18 cellular contexts compared by ENCODE assay signal in the genomic region with DNA sequence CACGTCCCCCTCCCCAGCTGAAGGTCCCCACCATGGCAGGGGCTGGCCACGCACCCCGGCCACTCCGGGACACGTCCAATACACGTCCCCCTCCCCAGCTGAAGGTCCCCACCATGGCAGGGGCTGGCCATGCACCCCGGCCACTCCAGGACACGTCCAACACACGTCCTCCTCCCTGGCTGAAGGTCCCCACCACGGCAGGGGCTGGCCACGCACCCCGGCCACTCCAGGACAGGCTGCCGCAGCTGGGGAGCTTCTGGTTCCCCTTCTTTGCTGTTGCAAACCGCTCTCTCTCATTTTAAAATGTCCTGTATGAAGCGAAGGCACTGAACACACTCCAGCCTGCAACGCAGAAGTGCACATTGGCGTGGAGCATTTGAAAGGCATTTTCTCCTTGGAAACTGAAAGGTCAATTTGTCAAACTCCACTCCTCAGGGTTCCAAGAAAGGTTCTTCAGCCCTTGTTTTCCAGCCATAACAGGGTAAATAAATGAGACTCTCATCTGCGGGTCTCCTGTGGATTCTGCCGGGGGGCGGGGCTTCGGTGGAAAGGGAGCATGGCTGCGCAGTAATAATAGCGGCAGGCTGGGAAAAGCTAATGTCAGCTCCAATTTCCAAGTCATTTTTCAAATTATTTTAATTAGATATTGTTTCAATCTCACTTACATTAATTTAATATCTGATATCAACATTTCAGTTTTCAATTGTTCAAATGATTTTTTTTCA.
A peak's percentile ranks its signal among the peaks of the same experiment; 100 is the strongest.
DNase-seq lines count a peak whose midpoint lies in the region; TF ChIP-seq lines count a peak whose summit lies in the region.
"Had no signal": no experiment of that assay in that cellular context is flagged by ENCODE, and none has a peak within 500 bp of the region (broad histone marks: within the 10 kb centered on the region; RNA-seq: fewer than 3 reads in every experiment).

No MANE protein-coding gene starts in this region.

- H3K9ac ChIP-seq in endodermal cell (ENCODE audit: extremely low read depth, low read length, poor library complexity, severe bottlenecking): no peak overlapping the region
- H3K9ac ChIP-seq: BLaER1 had no signal

- H3K4me1 ChIP-seq in endodermal cell (ENCODE audit: control insufficient read depth, insufficient read depth, low read length) (no peaks in the 10 kb centered on the region), testis (no peaks in the 10 kb centered on the region)
- H3K4me1 ChIP-seq: BLaER1 had no signal

- H3K27ac ChIP-seq in endodermal cell (ENCODE audit: low read depth, low read length) (no peak overlapping the region), testis (no peak overlapping the region)
- H3K27ac ChIP-seq: BLaER1, HL-60 had no signal

- peaks cover 84% of the 10 kb centered on the region for H3K9me3 ChIP-seq in endodermal cell (ENCODE audit: control insufficient read depth, low read length)
- H3K9me3 ChIP-seq in testis: no peaks in the 10 kb centered on the region

- TF ChIP-seq CTCF in endodermal cell (conservative IDR thresholded peaks at IDR 0.05) (no peak), testis (IDR thresholded peaks at IDR 0.05) (no peak)

- no peaks in the 10 kb centered on the region for H3K36me3 Mint-ChIP-seq in endodermal cell (ENCODE audit: low read depth)
- H3K36me3 Mint-ChIP-seq: CD14-positive monocyte; CD4-positive, alpha-beta memory T cell had no signal

- no peak overlapping the region for H3K4me3 Mint-ChIP-seq in endodermal cell
- H3K4me3 Mint-ChIP-seq: CD14-positive monocyte; CD4-positive, alpha-beta memory T cell; GM23338 had no signal

- H3K4me1 Mint-ChIP-seq in endodermal cell: no peaks in the 10 kb centered on the region
- H3K4me1 Mint-ChIP-seq: CD14-positive monocyte; CD4-positive, alpha-beta memory T cell; GM23338 had no signal

- WGBS in endodermal cell (ENCODE audit: insufficient coverage in 1 of 2, insufficient read length in 1 of 2), 2 experiments: 69 to 77% methylated on average over 10 to 22 of the region's 23 CpGs
- 71 to 78% methylated on average over 14 to 22 of the region's 23 CpGs for WGBS in testis, 2 donors

- H3K27me3 Mint-ChIP-seq in endodermal cell (ENCODE audit: insufficient read depth): no peaks in the 10 kb centered on the region

- TF ChIP-seq POLR2A in testis (IDR thresholded peaks at IDR 0.05): no peak

- no peak overlapping the region for H3K27ac Mint-ChIP-seq in endodermal cell
- H3K27ac Mint-ChIP-seq: CD14-positive monocyte; CD4-positive, alpha-beta memory T cell; GM23338 had no signal

- intact Hi-C loops in testis (cut with DNase I; ENCODE audit: low total_unique reads): no loop called here

- H3K27me3 ChIP-seq in endodermal cell (ENCODE audit: control insufficient read depth, insufficient read depth, low read length, poor library complexity, severe bottlenecking) (no peaks in the 10 kb centered on the region), testis (no peaks in the 10 kb centered on the region)
- H3K27me3 ChIP-seq: BLaER1 had no signal

- DNase-seq in NCI-H345 (lab: John Stamatoyannopoulos, UW) (peak; percentile 28), NCI-H345 treated with DMSO at 0.1 percent for 48 hours (lab: John Stamatoyannopoulos, UW; ENCODE audit: unreplicated experiment) (no peak), endodermal cell (peak; percentile 12), mesenteric fat pad (ENCODE audit: low spot score) (peak; percentile 68), testis (peak; percentile 25), NCI-H1930 (lab: John Stamatoyannopoulos, UW) (no peak), NCI-H526 treated with DMSO at 0.1 percent for 48 hours (lab: John Stamatoyannopoulos, UW) (no peak), hepatic stellate cell (ENCODE audit: low spot score) (no peak)
- DNase-seq: 8988T; CD4-positive, alpha-beta memory T cell; DMS153; DMS79; GDM1; HCEC 1CT had no signal

- H3K9me3 Mint-ChIP-seq in endodermal cell: peaks cover 17% of the 10 kb centered on the region

- H3K36me3 ChIP-seq in endodermal cell (ENCODE audit: control insufficient read depth, insufficient read depth, low read length) (no peaks in the 10 kb centered on the region), testis (ENCODE audit: low read depth, missing control alignments) (no peaks in the 10 kb centered on the region)
- H3K36me3 ChIP-seq: BLaER1 had no signal

- no peak overlapping the region for H3K4me3 ChIP-seq in endodermal cell (ENCODE audit: low read length)
- H3K4me3 ChIP-seq in testis: peak overlapping the region in 1 of 2 donors; percentile 12
- H3K4me3 ChIP-seq: BLaER1, GM23338 had no signal

Comparison
In these comparisons a context has a peak if more than half of its experiments do, and no peak if none do; other contexts are left out.
1. DNase-seq: peak in NCI-H345 (single experiment), endodermal cell (single experiment), mesenteric fat pad (single experiment) and testis (single experiment); none in NCI-H345 treated with DMSO at 0.1 percent for 48 hours (single experiment), NCI-H1930 (0 of 2), NCI-H526 treated with DMSO at 0.1 percent for 48 hours (single experiment) and hepatic stellate cell (single experiment).